30 cellular contexts compared by ENCODE assay signal in genomic region chr6:6201200-6201599, GRCh38.
"Had no signal": no experiment of that assay in that cellular context is flagged by ENCODE, and none has a peak within 500 bp of the region (broad histone marks: within the 10 kb centered on the region; RNA-seq: fewer than 3 reads in every experiment).

No MANE protein-coding gene starts in this region.

- H3K4me3 Mint-ChIP-seq: activated CD4-positive, alpha-beta memory T cell treated with anti-CD3 and anti-CD28 coated beads, Interleukin-2, amount 10 ng/mL, durations not matched to agents 7 days and 5 days; activated CD8-positive, alpha-beta memory T cell treated with anti-CD3 and anti-CD28 coated beads, Interleukin-2, amount 10 ng/mL, durations not matched to agents 7 days and 5 days; activated naive CD4-positive, alpha-beta T cell treated with anti-CD3 and anti-CD28 coated beads, Interleukin-2, amount 10 ng/mL, durations not matched to agents 7 days and 5 days; activated naive CD8-positive, alpha-beta T cell; activated naive CD8-positive, alpha-beta T cell treated with anti-CD3 and anti-CD28 coated beads, Interleukin-2, amount 50 U/mL, for 24 hours; brain had no signal

- H3K27me3 Mint-ChIP-seq: activated CD4-positive, alpha-beta memory T cell treated with anti-CD3 and anti-CD28 coated beads, Interleukin-2, amount 10 ng/mL, durations not matched to agents 7 days and 5 days; activated naive CD4-positive, alpha-beta T cell treated with anti-CD3 and anti-CD28 coated beads, Interleukin-2, amount 10 ng/mL, durations not matched to agents 7 days and 5 days had no signal

- H3K27ac ChIP-seq: VCaP had no signal

- H3K27ac Mint-ChIP-seq: activated CD4-positive, alpha-beta memory T cell treated with anti-CD3 and anti-CD28 coated beads, Interleukin-2, amount 10 ng/mL, durations not matched to agents 7 days and 5 days; activated CD8-positive, alpha-beta memory T cell treated with anti-CD3 and anti-CD28 coated beads, Interleukin-2, amount 10 ng/mL, durations not matched to agents 7 days and 5 days; activated naive CD4-positive, alpha-beta T cell treated with anti-CD3 and anti-CD28 coated beads, Interleukin-2, amount 10 ng/mL, durations not matched to agents 7 days and 5 days; activated naive CD8-positive, alpha-beta T cell; activated naive CD8-positive, alpha-beta T cell treated with anti-CD3 and anti-CD28 coated beads, Interleukin-2, amount 50 U/mL, for 24 hours; brain had no signal

- DNase-seq: activated CD4-positive, alpha-beta memory T cell treated with anti-CD3 and anti-CD28 coated beads, Interleukin-2, amount 10 ng/mL, durations not matched to agents 7 days and 5 days; activated CD4-positive, alpha-beta T cell treated with anti-CD3 and anti-CD28 coated beads for 1 hour; activated CD4-positive, alpha-beta T cell treated with anti-CD3 and anti-CD28 coated beads for 48 hours; activated CD4-positive, CD25-positive, alpha-beta regulatory T cell; activated CD8-positive, alpha-beta memory T cell treated with anti-CD3 and anti-CD28 coated beads for 24 hours; activated CD8-positive, alpha-beta memory T cell treated with anti-CD3 and anti-CD28 coated beads, Interleukin-2, amount 10 ng/mL, durations not matched to agents 7 days and 5 days; activated CD8-positive, alpha-beta memory T cell treated with anti-CD3 and anti-CD28 coated beads, Interleukin-2, amount 50 U/mL, for 48 hours; activated effector memory CD4-positive, alpha-beta T cell treated with Interleukin-2 at 50 U/mL for 16 hours; activated naive CD4-positive, alpha-beta T cell treated with anti-CD3 and anti-CD28 coated beads, Interleukin-2, amount 10 ng/mL, durations not matched to agents 7 days and 5 days; activated naive CD8-positive, alpha-beta T cell treated with anti-CD3 and anti-CD28 coated beads, Interleukin-2, amount 50 U/mL, for 24 hours; activated T-cell treated with anti-CD3 and anti-CD28 coated beads, Interleukin-2, amount 50 U/mL, for 48 hours; anterior cingulate cortex; caudate nucleus; NCI-H1092 treated with DMSO at 0.1 percent for 48 hours; NCI-H1417; NCI-H146; NCI-H187; NCI-H2081 treated with DMSO at 0.1 percent for 48 hours; NCI-H345; NCI-H524 treated with DMSO at 0.1 percent for 48 hours; SIG-M5; SW 1271; T-helper 1 cell; T-helper 2 cell; T-helper 9 cell had no signal

- FAIRE-seq: bronchial epithelial cell had no signal

- H3K9me3 Mint-ChIP-seq: activated CD4-positive, alpha-beta memory T cell treated with anti-CD3 and anti-CD28 coated beads, Interleukin-2, amount 10 ng/mL, durations not matched to agents 7 days and 5 days; activated naive CD4-positive, alpha-beta T cell treated with anti-CD3 and anti-CD28 coated beads, Interleukin-2, amount 10 ng/mL, durations not matched to agents 7 days and 5 days; activated naive CD8-positive, alpha-beta T cell treated with anti-CD3 and anti-CD28 coated beads, Interleukin-2, amount 50 U/mL, for 24 hours; brain had no signal

- H3K4me1 Mint-ChIP-seq: activated CD4-positive, alpha-beta memory T cell treated with anti-CD3 and anti-CD28 coated beads, Interleukin-2, amount 10 ng/mL, durations not matched to agents 7 days and 5 days; activated CD8-positive, alpha-beta memory T cell treated with anti-CD3 and anti-CD28 coated beads, Interleukin-2, amount 10 ng/mL, durations not matched to agents 7 days and 5 days; activated naive CD4-positive, alpha-beta T cell treated with anti-CD3 and anti-CD28 coated beads, Interleukin-2, amount 10 ng/mL, durations not matched to agents 7 days and 5 days; activated naive CD8-positive, alpha-beta T cell treated with anti-CD3 and anti-CD28 coated beads, Interleukin-2, amount 50 U/mL, for 24 hours had no signal

- H3K36me3 Mint-ChIP-seq: activated CD8-positive, alpha-beta memory T cell treated with anti-CD3 and anti-CD28 coated beads, Interleukin-2, amount 10 ng/mL, durations not matched to agents 7 days and 5 days; activated naive CD4-positive, alpha-beta T cell treated with anti-CD3 and anti-CD28 coated beads, Interleukin-2, amount 10 ng/mL, durations not matched to agents 7 days and 5 days; activated naive CD8-positive, alpha-beta T cell; brain had no signal

- ATAC-seq: activated CD8-positive, alpha-beta memory T cell treated with anti-CD3 and anti-CD28 coated beads, Interleukin-2, amount 10 ng/mL, durations not matched to agents 7 days and 5 days; activated naive CD8-positive, alpha-beta T cell treated with anti-CD3 and anti-CD28 coated beads, Interleukin-2, amount 50 U/mL, for 24 hours; Panc1 had no signal
